ENCODE assay signal across 8 cellular contexts in the genomic region with DNA sequence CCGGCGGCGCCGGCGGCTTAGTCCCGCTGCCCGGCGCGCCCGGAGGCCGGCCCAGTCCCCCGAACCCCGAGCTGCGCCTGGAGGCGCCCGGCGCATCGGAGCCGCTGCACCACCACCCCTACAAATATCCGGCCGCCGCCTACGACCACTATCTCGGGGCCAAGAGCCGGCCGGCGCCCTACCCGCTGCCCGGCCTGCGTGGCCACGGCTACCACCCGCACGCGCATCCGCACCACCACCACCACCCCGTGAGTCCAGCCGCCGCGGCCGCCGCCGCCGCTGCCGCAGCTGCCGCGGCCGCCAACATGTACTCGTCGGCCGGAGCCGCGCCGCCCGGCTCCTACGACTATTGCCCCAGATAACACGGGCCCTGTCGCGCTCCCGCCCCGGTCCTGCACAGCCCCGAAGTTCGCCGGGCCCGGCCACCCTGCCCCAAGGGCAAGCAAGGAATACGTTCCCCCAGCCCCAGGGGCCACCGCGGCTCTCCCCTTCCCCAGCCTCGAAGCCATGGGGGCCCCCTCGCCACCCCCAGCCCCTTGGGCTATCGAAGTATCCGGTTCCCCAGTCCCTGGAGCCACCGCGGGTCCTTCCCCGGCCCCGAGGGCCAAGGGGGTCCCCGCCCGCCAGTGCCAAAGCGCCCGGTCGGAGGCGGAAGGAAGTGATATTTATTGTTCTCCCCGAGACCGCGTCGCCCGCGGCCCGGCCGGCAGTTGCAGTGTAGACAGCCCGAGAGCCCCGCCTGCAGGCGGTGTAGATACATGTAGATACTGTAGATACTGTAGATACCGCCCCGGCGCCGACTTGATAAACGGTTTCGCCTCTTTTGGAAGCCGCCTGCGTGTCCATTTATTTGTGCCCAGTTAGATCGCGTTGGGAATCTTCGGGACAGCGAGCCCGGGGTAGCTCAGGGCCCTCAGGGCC. TPM values are rescaled to one million over a fixed set of nuclear protein-coding genes. Genes with fewer than 3 reads are reported as not detected.
DNase-seq lines count a peak whose midpoint lies in the region; ATAC-seq and TF ChIP-seq lines count a peak whose summit lies in the region.

No MANE protein-coding gene starts in this region.

- peak in 4 of 12 donors; percentile 20 to 25 (median 24) for TF ChIP-seq CTCF in heart left ventricle (IDR thresholded peaks at IDR 0.05)

- H3K4me3 ChIP-seq in heart left ventricle, result peak overlapping the region in 11 of 12 donors; percentile 22 to 57 (median 40)

- H3K9me3 ChIP-seq in heart left ventricle, result no peaks in the 10 kb centered on the region

- peaks cover 64 to 98% (median 88%) of the 10 kb centered on the region in 9 donors for H3K27me3 ChIP-seq in heart left ventricle

- DNase-seq in 8988T (peak; percentile 70), Kasumi-1 (lab: John Stamatoyannopoulos, UW) (peak; percentile 88 to 92), activated T-cell treated with anti-CD3 and anti-CD28 coated beads for 4 hours (peak; percentile 27), heart left ventricle (peak in 2 of 5 donors; percentile 70 to 81)
- DNase-seq in stimulated activated CD4-positive, alpha-beta T cell treated with anti-CD3 and anti-CD28 coated beads, Interleukin-2, amount 100 ng/mL, for 24 hours, result peak; percentile 44 to 68

- H3K36me3 ChIP-seq in heart left ventricle, result no peaks in the 10 kb centered on the region

- H3K4me1 ChIP-seq in heart left ventricle, result peaks cover 0 to 32% (median 17%) of the 10 kb centered on the region in 12 donors

- ATAC-seq in heart left ventricle (peak in 3 of 4 donors; percentile 38 to 59 (median 48)), HG02970 (IDR thresholded peaks at IDR 0.05; ENCODE audit: low FRiP score, unreplicated experiment) (no peak), GM21360 (IDR thresholded peaks at IDR 0.05; ENCODE audit: unreplicated experiment) (no peak), GM21447 (IDR thresholded peaks at IDR 0.05; ENCODE audit: unreplicated experiment) (no peak)

- peak overlapping the region in 1 of 12 donors; percentile 32 for H3K27ac ChIP-seq in heart left ventricle

- intact Hi-C loops in heart left ventricle (cut with DNase I), result loop anchor here in 1 of 10 donors (5.0 kb wide), 1 partner anchor 86 kb away; the partner anchor contains the start of genes GNB1L and RTL10

- TF ChIP-seq POLR2A in heart left ventricle (IDR thresholded peaks at IDR 0.05), result no peak

- 1 to 7% (median 2%) methylated on average over 28 to 105 of the region's 105 CpGs for WGBS in heart left ventricle, 4 donors

RNA-seq across cellular contexts. Expression of gene TBX1, which starts 6.2 kb away (rescaled TPM):
- total RNA-seq in heart left ventricle, result 1 to 10 TPM in 4 of 9 donors, under 1 TPM in 4, not detected in 1; 0.28 to 3.1 (median 1.2) TPM
- under 1 TPM; 0.11 to 0.95 TPM for polyA plus RNA-seq in heart left ventricle

RNA-seq across cellular contexts. Expression of gene GP1BB, which starts 43.4 kb away (rescaled TPM):
- 10 to 100 TPM in 3 of 9 donors, 1 to 10 TPM in 3, not detected in 3; 1.4 to 52.2 (median 10.7) TPM for total RNA-seq in heart left ventricle
- polyA plus RNA-seq in heart left ventricle, result 10 to 100 TPM in 1 of 2 donors, 1 to 10 TPM in 1; 6.5 to 30.4 TPM

RNA-seq across cellular contexts. Expression of gene SEPTIN5, which starts 52.5 kb away (rescaled TPM):
- total RNA-seq in heart left ventricle, result 100 to 1,000 TPM in 7 of 9 donors, 10 to 100 TPM in 2; 88.3 to 272 (median 156) TPM
- polyA plus RNA-seq in heart left ventricle, result 100 to 1,000 TPM in 1 of 2 donors, 10 to 100 TPM in 1; 75.7 to 127 TPM

Comparison
In these comparisons a context has a peak if more than half of its experiments do, and no peak if none do; other contexts are left out.
1. ATAC-seq: peak in heart left ventricle (3 of 4); none in HG02970 (single experiment), GM21360 (single experiment) and GM21447 (single experiment).